ENCODE assay signal across 1 cellular context in the genomic region with DNA sequence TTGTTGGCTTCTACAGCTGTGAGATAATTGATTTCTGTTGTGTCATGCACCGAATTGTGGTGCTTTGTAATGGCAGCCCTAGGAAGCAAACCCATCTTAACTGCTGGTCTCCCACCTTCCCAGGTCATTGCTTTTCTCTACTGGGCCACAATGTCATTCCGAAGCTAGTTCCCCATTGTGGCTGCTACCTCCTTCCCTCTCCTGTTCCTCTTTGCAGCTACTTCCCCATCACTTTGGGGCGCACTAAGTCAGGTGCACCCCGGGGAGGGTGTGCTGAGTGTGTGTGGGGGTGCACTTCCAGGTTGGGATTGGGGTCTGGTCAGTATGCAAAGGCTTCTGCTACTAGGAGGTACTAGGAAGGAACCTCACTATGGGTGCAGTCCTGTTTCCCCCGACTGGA.
TF ChIP-seq lines count a peak whose summit lies in the region.

No MANE protein-coding gene starts in this region.

TF ChIP-seq in HepG2, 621 proteins besides CTCF, POLR2A, EP300 and RAD21 (continued from another document):
- TF ChIP-seq, protein P1, sequence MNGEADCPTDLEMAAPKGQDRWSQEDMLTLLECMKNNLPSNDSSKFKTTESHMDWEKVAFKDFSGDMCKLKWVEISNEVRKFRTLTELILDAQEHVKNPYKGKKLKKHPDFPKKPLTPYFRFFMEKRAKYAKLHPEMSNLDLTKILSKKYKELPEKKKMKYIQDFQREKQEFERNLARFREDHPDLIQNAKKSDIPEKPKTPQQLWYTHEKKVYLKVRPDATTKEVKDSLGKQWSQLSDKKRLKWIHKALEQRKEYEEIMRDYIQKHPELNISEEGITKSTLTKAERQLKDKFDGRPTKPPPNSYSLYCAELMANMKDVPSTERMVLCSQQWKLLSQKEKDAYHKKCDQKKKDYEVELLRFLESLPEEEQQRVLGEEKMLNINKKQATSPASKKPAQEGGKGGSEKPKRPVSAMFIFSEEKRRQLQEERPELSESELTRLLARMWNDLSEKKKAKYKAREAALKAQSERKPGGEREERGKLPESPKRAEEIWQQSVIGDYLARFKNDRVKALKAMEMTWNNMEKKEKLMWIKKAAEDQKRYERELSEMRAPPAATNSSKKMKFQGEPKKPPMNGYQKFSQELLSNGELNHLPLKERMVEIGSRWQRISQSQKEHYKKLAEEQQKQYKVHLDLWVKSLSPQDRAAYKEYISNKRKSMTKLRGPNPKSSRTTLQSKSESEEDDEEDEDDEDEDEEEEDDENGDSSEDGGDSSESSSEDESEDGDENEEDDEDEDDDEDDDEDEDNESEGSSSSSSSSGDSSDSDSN (CRISPR knock-in tag; IDR thresholded peaks at IDR 0.05): no peak
- TF ChIP-seq, protein P2, sequence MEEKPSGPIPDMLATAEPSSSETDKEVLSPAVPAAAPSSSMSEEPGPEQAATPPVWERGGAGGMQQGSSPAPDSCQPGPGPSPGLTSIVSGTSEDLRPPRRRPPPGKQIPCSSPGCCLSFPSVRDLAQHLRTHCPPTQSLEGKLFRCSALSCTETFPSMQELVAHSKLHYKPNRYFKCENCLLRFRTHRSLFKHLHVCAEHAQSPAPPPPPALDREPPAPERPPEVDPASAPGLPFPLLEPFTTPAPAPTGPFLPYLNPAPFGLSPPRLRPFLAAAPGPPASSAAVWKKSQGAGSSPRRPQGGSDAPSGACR (CRISPR knock-in tag; IDR thresholded peaks at IDR 0.05): no peak
- TF ChIP-seq THAP11 (CRISPR knock-in tag; IDR thresholded peaks at IDR 0.05): no peak
- TF ChIP-seq, protein P3, sequence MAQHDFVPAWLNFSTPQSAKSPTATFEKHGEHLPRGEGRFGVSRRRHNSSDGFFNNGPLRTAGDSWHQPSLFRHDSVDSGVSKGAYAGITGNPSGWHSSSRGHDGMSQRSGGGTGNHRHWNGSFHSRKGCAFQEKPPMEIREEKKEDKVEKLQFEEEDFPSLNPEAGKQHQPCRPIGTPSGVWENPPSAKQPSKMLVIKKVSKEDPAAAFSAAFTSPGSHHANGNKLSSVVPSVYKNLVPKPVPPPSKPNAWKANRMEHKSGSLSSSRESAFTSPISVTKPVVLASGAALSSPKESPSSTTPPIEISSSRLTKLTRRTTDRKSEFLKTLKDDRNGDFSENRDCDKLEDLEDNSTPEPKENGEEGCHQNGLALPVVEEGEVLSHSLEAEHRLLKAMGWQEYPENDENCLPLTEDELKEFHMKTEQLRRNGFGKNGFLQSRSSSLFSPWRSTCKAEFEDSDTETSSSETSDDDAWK (CRISPR knock-in tag; IDR thresholded peaks at IDR 0.05): no peak
- no peak for TF ChIP-seq CHCHD3 (CRISPR knock-in tag; IDR thresholded peaks at IDR 0.05)
- TF ChIP-seq ZNF34 (CRISPR knock-in tag; IDR thresholded peaks at IDR 0.05; ENCODE audit: borderline replicate concordance): no peak
- TF ChIP-seq, protein P4, sequence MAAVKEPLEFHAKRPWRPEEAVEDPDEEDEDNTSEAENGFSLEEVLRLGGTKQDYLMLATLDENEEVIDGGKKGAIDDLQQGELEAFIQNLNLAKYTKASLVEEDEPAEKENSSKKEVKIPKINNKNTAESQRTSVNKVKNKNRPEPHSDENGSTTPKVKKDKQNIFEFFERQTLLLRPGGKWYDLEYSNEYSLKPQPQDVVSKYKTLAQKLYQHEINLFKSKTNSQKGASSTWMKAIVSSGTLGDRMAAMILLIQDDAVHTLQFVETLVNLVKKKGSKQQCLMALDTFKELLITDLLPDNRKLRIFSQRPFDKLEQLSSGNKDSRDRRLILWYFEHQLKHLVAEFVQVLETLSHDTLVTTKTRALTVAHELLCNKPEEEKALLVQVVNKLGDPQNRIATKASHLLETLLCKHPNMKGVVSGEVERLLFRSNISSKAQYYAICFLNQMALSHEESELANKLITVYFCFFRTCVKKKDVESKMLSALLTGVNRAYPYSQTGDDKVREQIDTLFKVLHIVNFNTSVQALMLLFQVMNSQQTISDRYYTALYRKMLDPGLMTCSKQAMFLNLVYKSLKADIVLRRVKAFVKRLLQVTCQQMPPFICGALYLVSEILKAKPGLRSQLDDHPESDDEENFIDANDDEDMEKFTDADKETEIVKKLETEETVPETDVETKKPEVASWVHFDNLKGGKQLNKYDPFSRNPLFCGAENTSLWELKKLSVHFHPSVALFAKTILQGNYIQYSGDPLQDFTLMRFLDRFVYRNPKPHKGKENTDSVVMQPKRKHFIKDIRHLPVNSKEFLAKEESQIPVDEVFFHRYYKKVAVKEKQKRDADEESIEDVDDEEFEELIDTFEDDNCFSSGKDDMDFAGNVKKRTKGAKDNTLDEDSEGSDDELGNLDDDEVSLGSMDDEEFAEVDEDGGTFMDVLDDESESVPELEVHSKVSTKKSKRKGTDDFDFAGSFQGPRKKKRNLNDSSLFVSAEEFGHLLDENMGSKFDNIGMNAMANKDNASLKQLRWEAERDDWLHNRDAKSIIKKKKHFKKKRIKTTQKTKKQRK (IDR thresholded peaks at IDR 0.05; ENCODE audit: low read length): no peak
- no peak for TF ChIP-seq ZNF549 (CRISPR knock-in tag; IDR thresholded peaks at IDR 0.05)
- TF ChIP-seq, protein P5, sequence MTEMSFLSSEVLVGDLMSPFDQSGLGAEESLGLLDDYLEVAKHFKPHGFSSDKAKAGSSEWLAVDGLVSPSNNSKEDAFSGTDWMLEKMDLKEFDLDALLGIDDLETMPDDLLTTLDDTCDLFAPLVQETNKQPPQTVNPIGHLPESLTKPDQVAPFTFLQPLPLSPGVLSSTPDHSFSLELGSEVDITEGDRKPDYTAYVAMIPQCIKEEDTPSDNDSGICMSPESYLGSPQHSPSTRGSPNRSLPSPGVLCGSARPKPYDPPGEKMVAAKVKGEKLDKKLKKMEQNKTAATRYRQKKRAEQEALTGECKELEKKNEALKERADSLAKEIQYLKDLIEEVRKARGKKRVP (CRISPR knock-in tag; IDR thresholded peaks at IDR 0.05): no peak
- no peak for TF ChIP-seq ETV6 (CRISPR knock-in tag; conservative IDR thresholded peaks at IDR 0.05)
- no peak for TF ChIP-seq ZNF558 (CRISPR knock-in tag; IDR thresholded peaks at IDR 0.05; ENCODE audit: borderline replicate concordance)
- no peak for TF ChIP-seq SMARCE1 (IDR thresholded peaks at IDR 0.05; ENCODE audit: borderline replicate concordance)
- TF ChIP-seq, protein P6, sequence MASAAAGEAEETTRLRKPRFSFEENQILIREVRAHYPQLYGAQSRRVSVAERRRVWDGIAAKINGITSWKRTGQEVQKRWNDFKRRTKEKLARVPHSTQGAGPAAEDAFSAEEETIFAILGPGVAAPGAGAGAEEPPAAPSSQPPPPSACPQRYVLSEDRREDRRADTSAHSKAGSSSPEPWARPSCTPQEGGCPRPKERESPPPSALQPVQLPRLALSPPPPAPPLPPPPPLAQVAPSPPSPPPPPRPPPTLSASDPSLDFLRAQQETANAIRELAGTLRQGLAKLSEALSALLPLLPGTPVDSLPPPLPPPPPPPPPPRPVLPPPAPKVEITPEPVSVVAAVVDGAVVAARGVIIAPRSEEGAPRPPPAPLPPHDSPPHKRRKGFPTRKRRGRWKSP (CRISPR knock-in tag; IDR thresholded peaks at IDR 0.05): no peak
TF ChIP-seq in HepG2: peak in this region for 0.
